ENCODE assay signal across 9 cellular contexts in the genomic region with DNA sequence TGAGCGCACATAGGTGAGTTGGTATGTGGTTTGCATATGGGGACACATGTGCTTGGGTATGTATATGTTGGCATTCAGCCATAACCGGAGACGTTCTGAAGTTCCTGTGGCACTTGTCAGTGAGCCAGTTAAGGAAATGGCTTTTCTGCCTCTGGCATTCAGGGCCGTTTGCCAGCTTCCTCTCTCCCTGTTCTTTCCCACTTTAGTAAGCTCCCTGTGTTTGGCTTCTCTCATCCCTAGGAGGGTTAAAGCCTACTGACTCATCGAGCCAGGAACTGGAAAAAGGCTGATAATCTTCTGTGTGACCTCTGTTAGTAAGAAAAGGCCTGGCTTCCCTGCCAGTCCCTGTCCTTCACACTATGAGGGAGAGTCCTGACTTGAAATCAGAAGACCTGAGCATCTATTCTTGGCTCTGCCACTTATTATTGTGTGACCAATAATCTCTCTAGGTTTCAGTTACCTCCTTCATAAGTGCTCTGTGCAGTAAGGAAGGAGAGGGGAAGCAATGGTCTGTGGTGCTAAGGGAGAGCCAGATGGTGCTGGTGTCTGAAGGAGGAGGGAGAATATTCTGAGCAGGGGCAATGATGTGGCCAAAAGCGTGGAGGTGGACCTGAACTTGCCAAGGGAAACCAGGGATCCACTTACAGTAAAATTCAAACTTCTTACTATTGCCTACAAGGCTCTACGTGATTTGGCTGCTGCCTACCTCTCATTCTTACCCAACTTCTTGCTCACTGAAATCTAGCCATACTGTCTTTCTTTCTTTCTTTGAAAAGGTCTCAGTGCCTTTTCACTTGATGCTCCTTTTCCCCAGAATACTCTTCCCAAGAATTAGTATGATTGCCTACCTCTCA. TPM values are rescaled to one million over a fixed set of nuclear protein-coding genes. Genes with fewer than 3 reads are reported as not detected.
DNase-seq lines count a peak whose midpoint lies in the region; ATAC-seq lines count a peak whose summit lies in the region.
"Had no signal": no experiment of that assay in that cellular context is flagged by ENCODE, and none has a peak within 500 bp of the region (broad histone marks: within the 10 kb centered on the region; RNA-seq: fewer than 3 reads in every experiment).

No MANE protein-coding gene starts in this region.

- peaks cover 10% of the 10 kb centered on the region for H3K4me1 ChIP-seq in BLaER1
- H3K4me1 ChIP-seq in right cardiac atrium (ENCODE audit: control insufficient read depth, insufficient read depth, low read length): peaks cover 10% of the 10 kb centered on the region
- H3K4me1 ChIP-seq in stomach smooth muscle (ENCODE audit: control insufficient read depth, insufficient read depth, low read length): peaks cover 11% of the 10 kb centered on the region

- 24% methylated on average over 7 of the region's 7 CpGs for WGBS in right cardiac atrium

- ATAC-seq in right cardiac atrium (peak; percentile 93 to 98), HG03457 (IDR thresholded peaks at IDR 0.05; ENCODE audit: unreplicated experiment) (no peak), HG03439 (IDR thresholded peaks at IDR 0.05; ENCODE audit: unreplicated experiment) (no peak), HG02759 (IDR thresholded peaks at IDR 0.05; ENCODE audit: unreplicated experiment) (no peak)

- H3K36me3 ChIP-seq in BLaER1: no peaks in the 10 kb centered on the region
- H3K36me3 ChIP-seq in stomach smooth muscle (ENCODE audit: control insufficient read depth in 2 of 2, insufficient read depth in 2 of 2, low read length in 2 of 2): no peaks in the 10 kb centered on the region
- H3K36me3 ChIP-seq: tibial nerve had no signal

- H4K20me1 ChIP-seq in BLaER1: no peaks in the 10 kb centered on the region

- intact Hi-C loops in right cardiac atrium (cut with DNase I): no loop called here

- H3K4me3 ChIP-seq in BLaER1: no peak overlapping the region
- no peak overlapping the region for H3K4me3 ChIP-seq in right cardiac atrium (ENCODE audit: low read length)
- peak overlapping the region; percentile 14 to 15 for H3K4me3 ChIP-seq in stomach smooth muscle (ENCODE audit: low read length in 2 of 2)
- H3K4me3 ChIP-seq: tibial nerve had no signal

- DNase-seq in NAMALWA (ENCODE audit: low spot score) (peak; percentile 18), amniotic epithelial cell (ENCODE audit: low read depth) (peak; percentile 92), right cardiac atrium (peak; percentile 69 to 84 (median 79))

- H3K9me3 ChIP-seq in BLaER1: no peaks in the 10 kb centered on the region
- H3K9me3 ChIP-seq in right cardiac atrium (ENCODE audit: control insufficient read depth, low read length): no peaks in the 10 kb centered on the region
- no peaks in the 10 kb centered on the region for H3K9me3 ChIP-seq in stomach smooth muscle (ENCODE audit: control insufficient read depth in 2 of 2, low read length in 2 of 2)
- H3K9me3 ChIP-seq: tibial nerve had no signal

- no peak overlapping the region for H3K9ac ChIP-seq in BLaER1
- peak overlapping the region; percentile 21 to 40 for H3K9ac ChIP-seq in stomach smooth muscle (ENCODE audit: low read length in 2 of 2)

- H3K27ac ChIP-seq in BLaER1: no peak overlapping the region
- H3K27ac ChIP-seq in right cardiac atrium (ENCODE audit: low read length): peak overlapping the region; percentile 99
- H3K27ac ChIP-seq in stomach smooth muscle (ENCODE audit: low read length): peak overlapping the region; percentile 69

- H3K4me2 ChIP-seq in BLaER1: peak overlapping the region; percentile 21; the same call in 1 of the 2 replicates

- no peaks in the 10 kb centered on the region for H3K27me3 ChIP-seq in BLaER1
- no peaks in the 10 kb centered on the region for H3K27me3 ChIP-seq in right cardiac atrium (ENCODE audit: control insufficient read depth, insufficient read depth)
- H3K27me3 ChIP-seq in stomach smooth muscle (ENCODE audit: control insufficient read depth in 1 of 2, insufficient read depth in 2 of 2, low read length in 2 of 2): no peaks in the 10 kb centered on the region
- H3K27me3 ChIP-seq: tibial nerve had no signal

RNA-seq across cellular contexts. Expression of gene ACSS2, which starts 31.4 kb away (rescaled TPM):
- 10 to 100 TPM; 61.8 to 79.8 (median 69.5) TPM for total RNA-seq in right cardiac atrium
- 74.6 TPM for polyA plus RNA-seq in right cardiac atrium

RNA-seq across cellular contexts. Expression of gene GGT7, which starts 35.2 kb away (rescaled TPM):
- 10 to 100 TPM; 17.8 to 22.0 (median 18.6) TPM for total RNA-seq in right cardiac atrium
- polyA plus RNA-seq in right cardiac atrium: 14.8 TPM

RNA-seq across cellular contexts. Expression of gene GSS, which starts 47.8 kb away (rescaled TPM):
- 10 to 100 TPM; 23.6 to 32.6 (median 26.3) TPM for total RNA-seq in right cardiac atrium
- polyA plus RNA-seq in right cardiac atrium: 37.7 TPM

RNA-seq across cellular contexts. Expression of gene MYH7B, which starts 47.8 kb away (rescaled TPM):
- 100 to 1,000 TPM in 2 of 4 donors, 10 to 100 TPM in 2; 43.3 to 134 (median 99.2) TPM for total RNA-seq in right cardiac atrium
- 125 TPM for polyA plus RNA-seq in right cardiac atrium

Comparison
In these comparisons a context has a peak if more than half of its experiments do, and no peak if none do; other contexts are left out.
1. H3K4me3 ChIP-seq: peak in stomach smooth muscle (2 of 2); none in BLaER1 (single experiment) and right cardiac atrium (single experiment).
2. DNase-seq: peak in every context shown above with its lines; median percentile 92 in amniotic epithelial cell; 79 in right cardiac atrium; 18 in NAMALWA.
3. ATAC-seq: peak in right cardiac atrium (2 of 2); none in HG03457 (single experiment), HG03439 (single experiment) and HG02759 (single experiment).